16 cellular contexts compared by ENCODE assay signal in the genomic region with DNA sequence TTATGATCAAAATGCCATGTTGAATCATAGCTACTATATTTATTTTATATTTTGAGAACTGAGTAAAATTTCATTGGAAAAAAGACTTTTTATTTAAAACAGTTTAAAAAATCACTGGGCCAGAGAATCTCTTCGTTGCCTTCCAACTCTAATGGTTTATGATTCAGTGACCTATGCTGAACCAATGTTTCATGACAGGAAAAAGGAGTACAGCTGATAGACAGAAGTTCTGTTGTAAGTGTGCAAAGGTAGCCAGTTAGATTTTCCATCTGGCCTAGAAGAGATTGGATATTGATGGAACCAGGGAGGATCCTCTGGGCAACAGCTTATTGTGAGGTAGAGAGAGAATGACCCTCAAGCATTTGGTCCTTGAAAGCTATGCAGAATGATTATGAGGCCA.
"Had no signal": no experiment of that assay in that cellular context is flagged by ENCODE, and none has a peak within 500 bp of the region (broad histone marks: within the 10 kb centered on the region; RNA-seq: fewer than 3 reads in every experiment).

No MANE protein-coding gene starts in this region.

- H3K4me1 ChIP-seq: heart left ventricle, left lung, prostate gland had no signal

- H3K4me3 ChIP-seq: colonic mucosa, heart left ventricle, left lung, prostate gland, sigmoid colon had no signal

- DNase-seq: activated CD4-positive, alpha-beta T cell treated with anti-CD3 and anti-CD28 coated beads, Interleukin-2, amount 50 U/mL, for 1 hour; anterior cingulate cortex; colonic mucosa; effector CD4-positive, alpha-beta T cell; heart left ventricle; islet precursor cell; left lung; occipital lobe; sigmoid colon; stimulated activated CD4-positive, alpha-beta T cell treated with anti-CD3 and anti-CD28 coated beads, Interleukin-2, amount 100 ng/mL, for 48 hours; stimulated activated naive CD4-positive, alpha-beta T cell treated with Interleukin-2 at 50 U/mL for 16 hours; T-helper 2 cell had no signal

- H3K27me3 ChIP-seq: colonic mucosa, heart left ventricle, left lung, sigmoid colon had no signal

- H3K9me3 ChIP-seq: colonic mucosa, heart left ventricle, left lung, prostate gland, sigmoid colon had no signal

- H3K27ac ChIP-seq: epithelial cell of prostate, heart left ventricle, left lung, prostate gland, sigmoid colon had no signal

- FAIRE-seq: frontal cortex had no signal

- ATAC-seq: heart left ventricle; left lung; natural killer cell treated with Interleukin-12 subunit alpha and Interleukin-12 subunit beta and Interleukin-15 and Interleukin-18, amount 100 ng/mL, for 72 hours had no signal

- H3K36me3 ChIP-seq: colonic mucosa, heart left ventricle, left lung, prostate gland, sigmoid colon had no signal
